In genomic region chr1:17700981-17701870, GRCh38 we compare ENCODE assay signal across 19 cellular contexts. TPM values are rescaled to one million over a fixed set of nuclear protein-coding genes. Genes with fewer than 3 reads are reported as not detected.
"Had no signal": no experiment of that assay in that cellular context is flagged by ENCODE, and none has a peak within 500 bp of the region (broad histone marks: within the 10 kb centered on the region; RNA-seq: fewer than 3 reads in every experiment).

No MANE protein-coding gene starts in this region.

- H3K27me3 ChIP-seq: ascending aorta, dorsolateral prefrontal cortex, pancreas, upper lobe of left lung had no signal

- FAIRE-seq: pancreas had no signal

- H3K9me3 ChIP-seq: ascending aorta, esophagus squamous epithelium, pancreas, upper lobe of left lung had no signal

- DNase-seq: activated CD4-positive, alpha-beta T cell treated with anti-CD3 and anti-CD28 coated beads for 4 hours; activated CD8-positive, alpha-beta memory T cell treated with anti-CD3 and anti-CD28 coated beads, Interleukin-2, amount 50 U/mL, for 48 hours; activated CD8-positive, alpha-beta T cell treated with anti-CD3 and anti-CD28 coated beads, Interleukin-2, amount 10 ng/mL, durations not matched to agents 7 days and 5 days; activated naive CD8-positive, alpha-beta T cell treated with anti-CD3 and anti-CD28 coated beads, Interleukin-2, amount 50 U/mL, for 24 hours; dorsolateral prefrontal cortex; esophagus squamous epithelium; foreskin fibroblast; left colon; natural killer cell; stimulated activated CD4-positive, alpha-beta T cell treated with anti-CD3 and anti-CD28 coated beads, Interleukin-15, amount 100 ng/mL, for 24 hours; stimulated activated CD4-positive, alpha-beta T cell treated with anti-CD3 and anti-CD28 coated beads, Interleukin-4, amount 100 ng/mL, for 24 hours; T1000; upper lobe of left lung had no signal

- H3K27ac ChIP-seq: ascending aorta, dorsolateral prefrontal cortex, esophagus squamous epithelium, pancreas, upper lobe of left lung, VCaP had no signal

- ATAC-seq: activated CD8-positive, alpha-beta T cell treated with anti-CD3 and anti-CD28 coated beads, Interleukin-2, amount 10 ng/mL, durations not matched to agents 7 days and 5 days; activated naive CD8-positive, alpha-beta T cell treated with anti-CD3 and anti-CD28 coated beads, Interleukin-2, amount 50 U/mL, for 24 hours; left colon; natural killer cell; pancreas had no signal

- H3K4me1 ChIP-seq: ascending aorta, pancreas, upper lobe of left lung had no signal

- H3K4me3 ChIP-seq: ascending aorta, dorsolateral prefrontal cortex, esophagus squamous epithelium, pancreas, upper lobe of left lung had no signal

RNA-seq across cellular contexts. Expression of gene ACTL8, which starts 53.9 kb away (rescaled TPM):
- total RNA-seq: activated CD8-positive, alpha-beta T cell treated with anti-CD3 and anti-CD28 coated beads, Interleukin-2, amount 10 ng/mL, durations not matched to agents 7 days and 5 days; ascending aorta; mucosa of gallbladder; natural killer cell; pancreas; skeletal muscle tissue; temporal lobe; upper lobe of left lung had no signal
- polyA plus RNA-seq: pancreas had no signal
